In genomic region chr4:80012291-80012690, GRCh38 we compare ENCODE assay signal across 28 cellular contexts.
DNase-seq lines count a peak whose midpoint lies in the region; ATAC-seq and TF ChIP-seq lines count a peak whose summit lies in the region.
"Had no signal": no experiment of that assay in that cellular context is flagged by ENCODE, and none has a peak within 500 bp of the region (broad histone marks: within the 10 kb centered on the region; RNA-seq: fewer than 3 reads in every experiment).

No MANE protein-coding gene starts in this region.

- peak overlapping the region; percentile 73 for H3K4me3 Mint-ChIP-seq in HFFc6
- H3K4me3 Mint-ChIP-seq: activated CD4-positive, alpha-beta T cell treated with anti-CD3 and anti-CD28 coated beads for 36 hours; activated CD8-positive, alpha-beta T cell treated with anti-CD3 and anti-CD28 coated beads for 36 hours; activated naive CD4-positive, alpha-beta T cell treated with anti-CD3 and anti-CD28 coated beads for 36 hours; immature natural killer cell; stimulated activated naive B cell treated with anti-CD40 and anti-IgM and Interleukin-4, amounts not matched to agents 10 μg/mL and 1 μg/mL and 100 μg/mL, for 72 hours had no signal

- H3K4me3 ChIP-seq in brain microvascular endothelial cell (ENCODE audit: low read depth, low read length) (no peak overlapping the region), muscle layer of duodenum (ENCODE audit: low read depth in 1 of 2, low read length in 2 of 2) (no peak overlapping the region), tibial artery (no peak overlapping the region)
- H3K4me3 ChIP-seq: BLaER1 treated with 17β-estradiol and CSF1 and Interleukin-3, amounts not matched to agents 10 nM and 100 nM; dorsolateral prefrontal cortex; Peyer's patch had no signal

- no peaks in the 10 kb centered on the region for H3K9me3 Mint-ChIP-seq in HFFc6
- H3K9me3 Mint-ChIP-seq: activated naive CD4-positive, alpha-beta T cell treated with anti-CD3 and anti-CD28 coated beads for 36 hours; immature natural killer cell; stimulated activated naive B cell treated with anti-CD40 and anti-IgM and Interleukin-4, amounts not matched to agents 10 μg/mL and 1 μg/mL and 100 μg/mL, for 72 hours had no signal

- H3K36me3 ChIP-seq in brain microvascular endothelial cell (replicated peaks) (peaks cover 12% of the 10 kb centered on the region), muscle layer of duodenum (ENCODE audit: control insufficient read depth in 1 of 2, insufficient read depth in 2 of 2, low read length in 2 of 2) (peaks cover 6 to 30% of the 10 kb centered on the region in 2 donors), tibial artery (peaks cover 10 to 24% (median 11%) of the 10 kb centered on the region in 3 donors)

- H3K36me3 Mint-ChIP-seq in HFFc6 (ENCODE audit: low read depth), result peaks cover 32% of the 10 kb centered on the region

- H3K9me3 ChIP-seq in muscle layer of duodenum (ENCODE audit: control insufficient read depth in 1 of 2, low read length in 2 of 2) (no peaks in the 10 kb centered on the region), tibial artery (no peaks in the 10 kb centered on the region)
- H3K9me3 ChIP-seq: Peyer's patch had no signal

- peaks cover 5 to 36% of the 10 kb centered on the region in 2 donors for H3K4me1 ChIP-seq in muscle layer of duodenum (ENCODE audit: control insufficient read depth in 1 of 2, insufficient read depth in 2 of 2, low read length in 2 of 2)
- H3K4me1 ChIP-seq in tibial artery, result peaks cover 0 to 19% (median 0%) of the 10 kb centered on the region in 4 donors

- H3K27me3 Mint-ChIP-seq in HFFc6 (ENCODE audit: insufficient read depth), result no peaks in the 10 kb centered on the region
- H3K27me3 Mint-ChIP-seq: activated CD4-positive, alpha-beta T cell treated with anti-CD3 and anti-CD28 coated beads for 36 hours; activated CD8-positive, alpha-beta T cell treated with anti-CD3 and anti-CD28 coated beads for 36 hours; stimulated activated naive B cell treated with anti-CD40 and anti-IgM and Interleukin-4, amounts not matched to agents 10 μg/mL and 1 μg/mL and 100 μg/mL, for 72 hours had no signal

- peak overlapping the region; percentile 73 for H3K27ac ChIP-seq in brain microvascular endothelial cell
- peak overlapping the region; percentile 14 for H3K27ac ChIP-seq in muscle layer of duodenum (ENCODE audit: low read length)
- H3K27ac ChIP-seq in tibial artery, result peak overlapping the region; percentile 33 to 38
- H3K27ac ChIP-seq: dorsolateral prefrontal cortex, VCaP had no signal

- TF ChIP-seq CTCF in HFFc6 (IDR thresholded peaks at IDR 0.05) (no peak), brain microvascular endothelial cell (IDR thresholded peaks at IDR 0.05; ENCODE audit: low read depth, low read length, missing control alignments) (no peak), tibial artery (IDR thresholded peaks at IDR 0.05) (no peak)

- intact Hi-C loops in tibial artery (cut with DNase I; ENCODE audit: low total_unique reads), result no loop called here
- intact Hi-C loops in sciatic nerve (cut with DNase I), result no loop called here

- H3K27me3 ChIP-seq in brain microvascular endothelial cell (replicated peaks) (no peaks in the 10 kb centered on the region), muscle layer of duodenum (ENCODE audit: low read depth, low read length) (no peaks in the 10 kb centered on the region), tibial artery (no peaks in the 10 kb centered on the region)
- H3K27me3 ChIP-seq: BLaER1 treated with 17β-estradiol and CSF1 and Interleukin-3, amounts not matched to agents 10 nM and 100 nM; dorsolateral prefrontal cortex; Peyer's patch had no signal

- H3K27ac Mint-ChIP-seq in HFFc6, result peak overlapping the region; percentile 81
- H3K27ac Mint-ChIP-seq: activated CD4-positive, alpha-beta T cell treated with anti-CD3 and anti-CD28 coated beads for 36 hours; activated CD8-positive, alpha-beta T cell treated with anti-CD3 and anti-CD28 coated beads for 36 hours; activated naive CD4-positive, alpha-beta T cell treated with anti-CD3 and anti-CD28 coated beads for 36 hours; stimulated activated naive B cell treated with anti-CD40 and anti-IgM and Interleukin-4, amounts not matched to agents 10 μg/mL and 1 μg/mL and 100 μg/mL, for 72 hours had no signal

- peaks cover 56% of the 10 kb centered on the region for H3K4me1 Mint-ChIP-seq in HFFc6 (ENCODE audit: low read depth)

- ATAC-seq in sciatic nerve, result no peak
- ATAC-seq: activated CD4-positive, alpha-beta T cell treated with anti-CD3 and anti-CD28 coated beads for 36 hours; activated CD8-positive, alpha-beta T cell treated with anti-CD3 and anti-CD28 coated beads for 36 hours; HCT116; stimulated activated naive B cell treated with anti-CD40 and anti-IgM and Interleukin-4, amounts not matched to agents 10 μg/mL and 1 μg/mL and 100 μg/mL, for 72 hours had no signal

- DNase-seq in HFFc6, result no peak
- no peak for DNase-seq in brain microvascular endothelial cell
- DNase-seq in tibial artery, result no peak
- DNase-seq in cerebellum (ENCODE audit: low spot score), result no peak
- DNase-seq in sciatic nerve (ENCODE audit: low spot score), result no peak
- DNase-seq in stimulated activated CD4-positive, alpha-beta T cell treated with anti-CD3 and anti-CD28 coated beads, Interleukin-4, amount 100 ng/mL, for 1 hour, result no peak
- DNase-seq: activated CD4-positive, alpha-beta T cell treated with anti-CD3 and anti-CD28 coated beads for 36 hours; activated CD8-positive, alpha-beta memory T cell treated with anti-CD3 and anti-CD28 coated beads, Interleukin-2, amount 50 U/mL, for 48 hours; activated CD8-positive, alpha-beta T cell treated with anti-CD3 and anti-CD28 coated beads for 36 hours; activated naive CD4-positive, alpha-beta T cell treated with anti-CD3 and anti-CD28 coated beads for 36 hours; dorsolateral prefrontal cortex; hypothalamus; immature natural killer cell; Kasumi-1; left cardiac atrium; NCI-H1417; NCI-H2029 treated with DMSO at 0.1 percent for 48 hours; NCI-H2227 treated with DMSO at 0.1 percent for 48 hours; NCI-H526 treated with DMSO at 0.1 percent for 48 hours; occipital lobe; Peyer's patch; SHP77; stimulated activated naive B cell treated with anti-CD40 and anti-IgM and Interleukin-4, amounts not matched to agents 10 μg/mL and 1 μg/mL and 100 μg/mL, for 72 hours; T1000 had no signal

- in situ Hi-C loops in brain microvascular endothelial cell (cut with HindIII; ENCODE audit: low pct_ligation_motif_present, low sequenced_read_pairs), result no loop called here

Comparison
In these comparisons a context has a peak if more than half of its experiments do, and no peak if none do; other contexts are left out.
1. H3K27ac ChIP-seq: peak in every context shown above with its lines; median percentile 73 in brain microvascular endothelial cell; 36 in tibial artery; 14 in muscle layer of duodenum.